Comparison of ENCODE assay signal across 19 cellular contexts in the genomic region with DNA sequence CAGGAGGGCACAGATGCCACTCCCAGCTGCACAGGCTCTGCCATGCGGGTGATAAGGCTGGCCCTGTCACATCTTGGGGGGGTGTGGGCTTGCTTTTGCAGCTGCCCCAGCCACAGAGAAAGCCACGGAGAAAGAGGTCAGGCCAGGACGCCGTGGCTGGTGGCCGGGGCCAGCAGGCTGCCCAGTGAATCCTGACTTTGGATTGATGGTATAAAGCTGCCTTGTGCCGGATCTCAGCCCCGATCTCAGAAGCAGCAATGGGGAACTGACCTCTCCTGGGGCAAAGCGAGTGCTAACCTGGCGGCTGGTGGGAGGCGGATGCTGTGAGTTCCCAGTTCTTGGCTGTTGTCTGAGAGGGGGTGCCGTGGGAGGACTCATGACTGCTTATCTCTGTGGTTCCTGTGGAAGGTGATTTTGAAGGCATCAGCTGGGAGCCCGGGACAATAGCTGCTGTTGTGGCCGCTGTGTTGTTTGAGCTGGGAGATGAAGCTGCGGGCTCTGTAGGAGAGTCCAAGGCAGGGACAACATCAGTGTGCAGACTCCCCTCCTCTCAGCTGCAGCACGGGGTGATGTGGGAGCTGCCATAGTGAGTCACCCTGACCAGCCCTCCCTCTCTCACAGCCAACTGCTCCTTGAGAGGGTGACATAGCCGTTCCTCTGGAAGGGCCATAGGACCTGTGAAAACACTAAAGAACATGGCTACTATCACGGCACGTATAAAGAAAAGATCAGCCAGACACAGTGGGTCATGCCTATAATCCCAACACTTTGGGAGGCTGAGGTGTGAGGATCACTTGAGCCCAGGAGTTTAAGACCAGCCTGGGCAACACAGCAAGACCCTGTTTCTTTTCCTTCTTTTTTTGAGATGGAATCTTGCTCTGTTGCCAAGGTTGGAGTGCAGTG. TPM values are rescaled to one million over a fixed set of nuclear protein-coding genes. Genes with fewer than 3 reads are reported as not detected.
DNase-seq lines count a peak whose midpoint lies in the region; ATAC-seq and TF ChIP-seq lines count a peak whose summit lies in the region.
"Had no signal": no experiment of that assay in that cellular context is flagged by ENCODE, and none has a peak within 500 bp of the region (broad histone marks: within the 10 kb centered on the region; RNA-seq: fewer than 3 reads in every experiment).

No MANE protein-coding gene starts in this region.

- H3K9ac ChIP-seq in PC-3 (ENCODE audit: low read length), result no peak overlapping the region
- H3K9ac ChIP-seq: BLaER1 had no signal

- H4K20me1 ChIP-seq in PC-3 (ENCODE audit: low read length), result no peaks in the 10 kb centered on the region
- H4K20me1 ChIP-seq: BLaER1 had no signal

- no peaks in the 10 kb centered on the region for H3K36me3 ChIP-seq in PC-3 (ENCODE audit: low read depth, low read length)
- H3K36me3 ChIP-seq: neutrophil, thyroid gland had no signal

- H3K4me1 ChIP-seq in PC-3 (ENCODE audit: insufficient read depth, low read length), result peaks cover 15% of the 10 kb centered on the region
- H3K4me1 ChIP-seq: BLaER1, thyroid gland had no signal

- POLR2A ChIA-PET in PC-3 (lab: Charles Lee; ENCODE audit: unreplicated experiment), result no interaction called here

- CTCF ChIA-PET in PC-3 (lab: Charles Lee), result no interaction called here

- H3K4me3 ChIP-seq in PC-3 (ENCODE audit: low read length), result no peak overlapping the region
- H3K4me3 ChIP-seq: BLaER1, skin epidermis, thyroid gland had no signal

- H2AFZ ChIP-seq in PC-3 (ENCODE audit: low read length), result no peak overlapping the region

- no peak for TF ChIP-seq CTCF in PC-3 (conservative IDR thresholded peaks at IDR 0.05; ENCODE audit: low read depth, low read length)
- TF ChIP-seq CTCF in omental fat pad (IDR thresholded peaks at IDR 0.05), result no peak

- no peaks in the 10 kb centered on the region for H3K9me3 ChIP-seq in PC-3 (ENCODE audit: low read length)
- H3K9me3 ChIP-seq: BLaER1, neutrophil, thyroid gland had no signal

- no peaks in the 10 kb centered on the region for H3K79me2 ChIP-seq in PC-3 (ENCODE audit: low read length)

- ATAC-seq in PC-3 (peak; percentile 37; the same call in 1 of the 2 replicates), omental fat pad (ENCODE audit: low FRiP score) (no peak), HG02571 (IDR thresholded peaks at IDR 0.05; ENCODE audit: unreplicated experiment) (no peak), GM21529 (IDR thresholded peaks at IDR 0.05; ENCODE audit: unreplicated experiment) (no peak)
- ATAC-seq: HCT116 had no signal

- TF ChIP-seq POLR2A in erythroblast (IDR thresholded peaks at IDR 0.05; ENCODE audit: low read length), result peak; percentile 31

- DNase-seq in EL, result peak; percentile 23
- no peak for DNase-seq in PC-3
- DNase-seq in erythroblast (lab: John Stamatoyannopoulos, UW), result no peak
- DNase-seq in omental fat pad (ENCODE audit: low spot score), result peak; percentile 14
- DNase-seq in stimulated activated CD4-positive, alpha-beta T cell treated with anti-CD3 and anti-CD28 coated beads, Interleukin-4, amount 100 ng/mL, for 1 hour, result no peak
- no peak for DNase-seq in D341Med (ENCODE audit: low spot score)
- DNase-seq: activated B cell treated with CpG ODN at 0.5 μM for 24 hours; MV-4-11; NCI-H748 treated with DMSO at 0.1 percent for 48 hours; stimulated activated CD4-positive, alpha-beta T cell treated with anti-CD3 and anti-CD28 coated beads, Interleukin-4, amount 100 ng/mL, for 4 hours; SW 1271; thyroid gland had no signal

- no peaks in the 10 kb centered on the region for H3K9me2 ChIP-seq in PC-3 (replicated peaks; ENCODE audit: low read length)

- no peaks in the 10 kb centered on the region for H3K27me3 ChIP-seq in PC-3 (ENCODE audit: low read length)
- H3K27me3 ChIP-seq: BLaER1, neutrophil, thyroid gland had no signal

- H3K4me2 ChIP-seq in PC-3 (ENCODE audit: low read length), result no peak overlapping the region
- H3K4me2 ChIP-seq: BLaER1 had no signal

- intact Hi-C loops in PC-3 (cut with micrococcal nuclease), result no loop called here

- BruUV-seq in PC-3 (replicated peaks; lab: Mats Ljungman, UMichigan), result no TSS peak

- H3K27ac ChIP-seq in PC-3 (ENCODE audit: low read length), result no peak overlapping the region
- H3K27ac ChIP-seq: BLaER1, epithelial cell of prostate, neutrophil, skin epidermis, thyroid gland had no signal

- H3F3A ChIP-seq in PC-3 (ENCODE audit: low read length, unreplicated experiment), result no peaks in the 10 kb centered on the region

RNA-seq across cellular contexts. Expression of a gene that starts 17.0 kb away (rescaled TPM):
- total RNA-seq in PC-3 (2014; rRNA removed), result 4.4 and 5.9 TPM in 2 replicates
- 10 to 100 TPM; 18.7 to 71.6 (median 26.8) TPM for total RNA-seq in omental fat pad

Comparison
In these comparisons a context has a peak if more than half of its experiments do, and no peak if none do; other contexts are left out.
1. DNase-seq: peak in EL (single experiment) and omental fat pad (single experiment); none in PC-3 (single experiment), erythroblast (0 of 2), stimulated activated CD4-positive, alpha-beta T cell treated with anti-CD3 and anti-CD28 coated beads, Interleukin-4, amount 100 ng/mL, for 1 hour (single experiment) and D341Med (single experiment).